In genomic region chr4:157992038-157992706, GRCh38 we compare ENCODE assay signal across 7 cellular contexts.
DNase-seq lines count a peak whose midpoint lies in the region; ATAC-seq and TF ChIP-seq lines count a peak whose summit lies in the region.

No MANE protein-coding gene starts in this region.

- H2BK15ac ChIP-seq in H9 (ENCODE audit: low read depth, low read length), result no peak overlapping the region

- no peak for TF ChIP-seq EP300 in ovary (IDR thresholded peaks at IDR 0.05)

- no peaks in the 10 kb centered on the region for H3K27me3 ChIP-seq in H9 (ENCODE audit: insufficient read depth, low read length)
- no peaks in the 10 kb centered on the region for H3K27me3 ChIP-seq in ovary

- no peak overlapping the region for H2BK120ac ChIP-seq in H9 (ENCODE audit: low read depth, low read length, poor library complexity, severe bottlenecking)

- WGBS in H9 (ENCODE audit: extremely low coverage, insufficient read length, low lambda C conversion rate), result no CpG with 5 or more reads among the region's 6 CpGs
- 1 to 5% (median 1%) methylated on average over 6 of the region's 6 CpGs for WGBS in ovary, 3 donors

- H3K4me1 ChIP-seq in H9 (ENCODE audit: insufficient read depth, low read length) (no peaks in the 10 kb centered on the region), ovary (ENCODE audit: insufficient read depth) (peaks cover 7% of the 10 kb centered on the region)

- H3K23ac ChIP-seq in H9 (ENCODE audit: insufficient read length, low read depth, low read length), result no peak overlapping the region

- no peak overlapping the region for H3K14ac ChIP-seq in H9 (ENCODE audit: insufficient read depth, low read length)

- H4K5ac ChIP-seq in H9 (ENCODE audit: insufficient read length, low read depth, low read length), result no peak overlapping the region

- H4K20me1 ChIP-seq in H9 (ENCODE audit: control insufficient read depth, insufficient read depth, insufficient read length), result no peaks in the 10 kb centered on the region

- no peaks in the 10 kb centered on the region for H3K79me1 ChIP-seq in H9 (ENCODE audit: insufficient read depth, low read depth, low read length, poor library complexity, severe bottlenecking)

- H2AK5ac ChIP-seq in H9 (ENCODE audit: insufficient read length, low read length), result no peak overlapping the region

- no peak overlapping the region for H3K18ac ChIP-seq in H9 (ENCODE audit: insufficient read length, low read depth, low read length)

- H3K4me1 Mint-ChIP-seq in H9, result peaks cover 0 to 5% of the 10 kb centered on the region in 2 experiments; a peak in 1 of 4 replicates

- no peak overlapping the region for H3K56ac ChIP-seq in H9 (ENCODE audit: insufficient read length, low read depth, low read length)

- H2BK20ac ChIP-seq in H9 (ENCODE audit: low read depth, low read length, poor library complexity, severe bottlenecking), result no peak overlapping the region

- H3K27me3 Mint-ChIP-seq in H9 (ENCODE audit: low read depth), result no peaks in the 10 kb centered on the region

- H4K8ac ChIP-seq in H9 (replicated peaks; ENCODE audit: insufficient read length, low read depth, low read length), result no peak overlapping the region

- H3K4ac ChIP-seq in H9 (ENCODE audit: low read depth, low read length), result no peak overlapping the region

- H2AFZ ChIP-seq in H9 (ENCODE audit: low read length), result no peak overlapping the region

- H3K4me3 ChIP-seq in ovary, result peak overlapping the region; percentile 34

- H3T11ph ChIP-seq in H9 (ENCODE audit: low read length), result no peak overlapping the region

- no peak overlapping the region for H3K9ac ChIP-seq in H9 (ENCODE audit: extremely low read depth, insufficient read length, low read length)

- H3K9me3 ChIP-seq in H9 (ENCODE audit: control insufficient read depth, low read depth, low read length), result no peaks in the 10 kb centered on the region
- no peaks in the 10 kb centered on the region for H3K9me3 ChIP-seq in ovary

- no peak overlapping the region for H2BK5ac ChIP-seq in H9 (ENCODE audit: insufficient read length, low read length)

- intact Hi-C loops in ovary (cut with DNase I), result loop anchor here (2.0 to 10.0 kb wide), 3 partner anchors 179 to 263 kb away; partner anchors contain the start of gene GASK1B (in 3 of the 4)

- no peaks in the 10 kb centered on the region for H3K36me3 ChIP-seq in ovary

- H3K4me2 ChIP-seq in H9 (ENCODE audit: insufficient read depth, insufficient read length, low read length), result no peak overlapping the region

- H4K91ac ChIP-seq in H9 (ENCODE audit: insufficient read length, low read depth, low read length), result no peak overlapping the region

- H3K4me3 Mint-ChIP-seq in H9, result no peak overlapping the region

- no peak overlapping the region for H2BK12ac ChIP-seq in H9 (ENCODE audit: insufficient read length, low read depth, low read length)

- no peak for TF ChIP-seq POLR2A in ovary (IDR thresholded peaks at IDR 0.05)

- in situ Hi-C loops in G401 (cut with HindIII; ENCODE audit: low sequenced_read_pairs), result loop anchor here (25.0 kb wide), 1 partner anchor 195 kb away; no protein-coding TSS in a partner anchor

- no peak overlapping the region for H3K27ac Mint-ChIP-seq in H9

- TF ChIP-seq CTCF in H9 (conservative IDR thresholded peaks at IDR 0.05) (peak; percentile 82), VCaP (conservative IDR thresholded peaks at IDR 0.05) (peak; percentile 74), ovary (IDR thresholded peaks at IDR 0.05) (peak; percentile 79 to 96 (median 83))

- H3K27ac ChIP-seq in H9 (ENCODE audit: insufficient read length, low read depth, low read length), result no peak overlapping the region
- peak overlapping the region; percentile 87 for H3K27ac ChIP-seq in VCaP
- H3K27ac ChIP-seq in ovary, result peak overlapping the region; percentile 64 to 86

- H3K36me3 Mint-ChIP-seq in H9 (ENCODE audit: insufficient read depth in 1 of 3, low read depth in 3 of 3), result no peaks in the 10 kb centered on the region

- no peaks in the 10 kb centered on the region for H3K79me2 ChIP-seq in H9 (ENCODE audit: insufficient read depth, low read length)

- H3K23me2 ChIP-seq in H9 (ENCODE audit: insufficient read length, low read depth, low read length, poor library complexity, severe bottlenecking), result no peaks in the 10 kb centered on the region

- DNase-seq in G401 (ENCODE audit: low spot score), result peak; percentile 74
- no peak for DNase-seq in H9
- peak; percentile 53 to 54 for DNase-seq in NCI-H2081 (lab: John Stamatoyannopoulos, UW)
- peak; percentile 6 for DNase-seq in germinal center (ENCODE audit: low spot score)
- peak in 3 of 5 donors; percentile 30 to 65 (median 36) for DNase-seq in ovary

- no peaks in the 10 kb centered on the region for H3K9me3 Mint-ChIP-seq in H9

- no peak for ATAC-seq in HG03196 (IDR thresholded peaks at IDR 0.05; ENCODE audit: unreplicated experiment)
